Comparison of ENCODE assay signal across 8 cellular contexts in the genomic region with DNA sequence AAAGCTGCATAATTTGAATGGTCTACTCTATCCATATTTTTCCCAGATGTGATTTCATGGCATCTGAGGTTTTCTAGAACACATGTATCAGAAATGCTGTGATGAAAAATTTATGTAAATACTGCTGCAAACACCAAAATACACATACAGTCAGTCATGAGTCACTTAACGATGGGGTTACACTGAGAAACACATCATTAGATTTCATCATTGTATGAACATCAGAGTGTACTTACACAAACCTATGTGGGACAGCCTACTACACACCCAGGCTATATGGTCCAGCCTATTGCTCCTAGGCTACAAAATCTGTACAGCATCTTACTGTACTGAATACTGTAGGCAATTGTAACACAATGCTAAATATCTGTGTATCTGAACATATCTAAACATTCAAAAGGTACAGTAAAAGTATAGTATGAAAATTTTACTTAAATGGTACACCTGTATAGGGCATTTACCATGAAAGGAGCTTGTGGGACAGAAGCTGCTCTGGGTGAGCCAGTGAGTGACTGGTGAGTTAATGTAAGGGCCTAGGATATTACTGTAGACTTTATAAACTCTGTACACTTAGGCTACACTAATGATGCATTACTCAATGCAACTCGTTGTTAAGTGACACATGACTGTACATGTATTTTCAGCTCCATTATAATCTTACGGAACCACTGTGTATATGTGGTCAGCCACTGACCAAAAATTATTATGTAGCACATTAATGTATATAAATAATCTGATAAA. TPM values are rescaled to one million over a fixed set of nuclear protein-coding genes. Genes with fewer than 3 reads are reported as not detected.
A peak's percentile ranks its signal among the peaks of the same experiment; 100 is the strongest.
DNase-seq lines count a peak whose midpoint lies in the region; ATAC-seq and TF ChIP-seq lines count a peak whose summit lies in the region.

No MANE protein-coding gene starts in this region.

- no peak for TF ChIP-seq CTCF in AG04450 (IDR thresholded peaks at IDR 0.05; ENCODE audit: low read depth, low read length)
- TF ChIP-seq CTCF in foreskin fibroblast (IDR thresholded peaks at IDR 0.05; ENCODE audit: low read depth, low read length): no peak
- TF ChIP-seq CTCF in type B pancreatic cell (conservative IDR thresholded peaks at IDR 0.05): no peak

- no peaks in the 10 kb centered on the region for H3K9me3 ChIP-seq in AG04450 (ENCODE audit: control insufficient read depth, insufficient read depth, low read length)

- peaks cover 4% of the 10 kb centered on the region for H3K36me3 Mint-ChIP-seq in T-helper 1 cell treated with Interleukin-12 subunit alpha and Interleukin-12 subunit beta and Interleukin-4 antibody, amounts not matched to agents 30 μg/mL and 1 μg/mL, for 36 hours (ENCODE audit: low read depth)
- peaks cover 3% of the 10 kb centered on the region for H3K36me3 Mint-ChIP-seq in type B pancreatic cell

- POLR2A ChIA-PET in AG04450 (lab: Yijun Ruan, JAX): no interaction called here

- ATAC-seq in GM19351 (IDR thresholded peaks at IDR 0.05; ENCODE audit: unreplicated experiment) (peak; percentile 66), HG02763 (IDR thresholded peaks at IDR 0.05; ENCODE audit: unreplicated experiment) (no peak), GM21619 (IDR thresholded peaks at IDR 0.05; ENCODE audit: unreplicated experiment) (no peak)

- CTCF ChIA-PET in AG04450 (lab: Charles Lee): interaction anchor here (1.2 kb wide), 1 partner anchor 53 kb away, joined by 5 read pairs; no protein-coding TSS in a partner anchor

- DNase-seq in AG04450 (ENCODE audit: low read depth, low spot score): peak; percentile 61
- DNase-seq in foreskin fibroblast: peak; percentile 77 to 89
- DNase-seq in NCI-H510A treated with DMSO at 0.1 percent for 48 hours (lab: John Stamatoyannopoulos, UW): no peak
- no peak for DNase-seq in type B pancreatic cell (ENCODE audit: extremely low spot score, unreplicated experiment)

- H3K27ac Mint-ChIP-seq in T-helper 1 cell treated with Interleukin-12 subunit alpha and Interleukin-12 subunit beta and Interleukin-4 antibody, amounts not matched to agents 30 μg/mL and 1 μg/mL, for 36 hours: peak overlapping the region; percentile 26
- H3K27ac Mint-ChIP-seq in type B pancreatic cell: no peak overlapping the region

- H3K27me3 Mint-ChIP-seq in T-helper 1 cell treated with Interleukin-12 subunit alpha and Interleukin-12 subunit beta and Interleukin-4 antibody, amounts not matched to agents 30 μg/mL and 1 μg/mL, for 36 hours (ENCODE audit: low read depth): no peaks in the 10 kb centered on the region
- no peaks in the 10 kb centered on the region for H3K27me3 Mint-ChIP-seq in type B pancreatic cell

- H3K4me3 ChIP-seq in AG04450 (ENCODE audit: low read depth, low read length): no peak overlapping the region
- no peak overlapping the region for H3K4me3 ChIP-seq in foreskin fibroblast (ENCODE audit: low read depth in 1 of 2, low read length in 2 of 2)

- H3K4me1 Mint-ChIP-seq in T-helper 1 cell treated with Interleukin-12 subunit alpha and Interleukin-12 subunit beta and Interleukin-4 antibody, amounts not matched to agents 30 μg/mL and 1 μg/mL, for 36 hours (ENCODE audit: low read depth): peaks cover 23% of the 10 kb centered on the region
- H3K4me1 Mint-ChIP-seq in type B pancreatic cell (ENCODE audit: unreplicated experiment): peaks cover 17% of the 10 kb centered on the region

- no peaks in the 10 kb centered on the region for H3K27me3 ChIP-seq in AG04450 (ENCODE audit: control insufficient read depth, insufficient read depth, low read length)

- H3K27ac ChIP-seq in AG04450 (ENCODE audit: low read depth, low read length): peak overlapping the region; percentile 66

- no peaks in the 10 kb centered on the region for H3K9me3 Mint-ChIP-seq in T-helper 1 cell treated with Interleukin-12 subunit alpha and Interleukin-12 subunit beta and Interleukin-4 antibody, amounts not matched to agents 30 μg/mL and 1 μg/mL, for 36 hours
- H3K9me3 Mint-ChIP-seq in type B pancreatic cell: no peaks in the 10 kb centered on the region

- no peak overlapping the region for H3K4me3 Mint-ChIP-seq in T-helper 1 cell treated with Interleukin-12 subunit alpha and Interleukin-12 subunit beta and Interleukin-4 antibody, amounts not matched to agents 30 μg/mL and 1 μg/mL, for 36 hours
- H3K4me3 Mint-ChIP-seq in type B pancreatic cell: no peak overlapping the region

RNA-seq across cellular contexts. Expression of gene PNO1, which starts 33.5 kb away (rescaled TPM):
- polyA plus RNA-seq in AG04450 (2011; rRNA removed): 11.9 and 14.2 TPM in 2 replicates
- polyA minus RNA-seq in AG04450 (2011; rRNA and poly(A)+ RNA removed): 2.4 and 3.5 TPM in 2 replicates
- total RNA-seq in type B pancreatic cell (ENCODE audit: low replicate concordance): 13.5 and 14.8 TPM in 2 replicates

Comparison
In these comparisons a context has a peak if more than half of its experiments do, and no peak if none do; other contexts are left out.
1. DNase-seq: peak in AG04450 (single experiment) and foreskin fibroblast (2 of 2); none in NCI-H510A treated with DMSO at 0.1 percent for 48 hours (single experiment) and type B pancreatic cell (single experiment).